In the genomic region with DNA sequence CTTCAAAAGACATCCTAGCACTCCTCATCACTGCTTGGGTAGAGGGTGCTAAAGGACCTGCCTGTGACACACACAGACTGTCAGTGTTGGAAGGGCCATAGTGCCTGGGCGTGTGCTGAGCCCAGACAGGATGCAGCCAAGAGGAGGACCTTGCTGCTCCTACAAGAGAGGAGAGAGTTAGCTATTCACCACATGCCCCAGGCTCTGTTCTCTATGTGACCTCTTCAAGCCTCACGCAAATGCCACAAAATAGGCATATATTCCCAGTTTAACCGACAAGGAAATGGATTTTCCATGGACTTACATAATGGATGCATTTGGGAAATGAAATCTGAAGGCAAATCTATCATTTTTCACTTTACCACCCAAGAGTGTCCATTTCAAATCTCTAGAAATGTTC, we compare ENCODE assay signal across 2 cellular contexts.
"Had no signal": no experiment of that assay in that cellular context is flagged by ENCODE, and none has a peak within 500 bp of the region (broad histone marks: within the 10 kb centered on the region; RNA-seq: fewer than 3 reads in every experiment).

No MANE protein-coding gene starts in this region.

- H3K4me3 ChIP-seq: K562 had no signal

- H3K4me3 Mint-ChIP-seq: H9 had no signal

- H3K9me3 Mint-ChIP-seq: H9 had no signal
